ENCODE assay signal across 8 cellular contexts in genomic region chr17:17495448-17496188, GRCh38. TPM values are rescaled to one million over a fixed set of nuclear protein-coding genes. Genes with fewer than 3 reads are reported as not detected.
A peak's percentile ranks its signal among the peaks of the same experiment; 100 is the strongest.
DNase-seq lines count a peak whose midpoint lies in the region; ATAC-seq and TF ChIP-seq lines count a peak whose summit lies in the region.

No MANE protein-coding gene starts in this region.

- H3K9me3 Mint-ChIP-seq in activated CD4-positive, alpha-beta T cell treated with anti-CD3 and anti-CD28 coated beads, Interleukin-2, amount 10 ng/mL, durations not matched to agents 7 days and 5 days = no peaks in the 10 kb centered on the region
- peaks cover 0 to 1% (median 0%) of the 10 kb centered on the region in 11 donors for H3K9me3 Mint-ChIP-seq in naive thymus-derived CD4-positive, alpha-beta T cell

- H3K4me1 ChIP-seq in SK-N-SH (ENCODE audit: control insufficient read depth in 1 of 2, insufficient read depth in 2 of 2, low read depth in 1 of 2, low read length in 1 of 2) (peaks cover 0 to 7% of the 10 kb centered on the region in 2 experiments; a peak in 1 of 4 replicates), uterus (peaks cover 0 to 11% of the 10 kb centered on the region in 2 donors)
- H3K4me1 ChIP-seq in naive thymus-derived CD4-positive, alpha-beta T cell (ENCODE audit: control insufficient read depth in 2 of 2, insufficient read depth in 2 of 2, low read length in 2 of 2) = peaks cover 3 to 11% of the 10 kb centered on the region in 2 donors

- H3K4me3 Mint-ChIP-seq in activated CD4-positive, alpha-beta T cell treated with anti-CD3 and anti-CD28 coated beads, Interleukin-2, amount 10 ng/mL, durations not matched to agents 7 days and 5 days = peak overlapping the region; percentile 65
- H3K4me3 Mint-ChIP-seq in naive thymus-derived CD4-positive, alpha-beta T cell = peak overlapping the region; percentile 77 to 91 (median 86)

- TF ChIP-seq POLR2A in uterus (IDR thresholded peaks at IDR 0.05) = no peak

- no peaks in the 10 kb centered on the region for H3K9me2 ChIP-seq in SK-N-SH

- POLR2A ChIA-PET in SK-N-SH (lab: Yijun Ruan, JAX) = interaction anchor here (0.9 to 2.7 kb wide), 9 partner anchors 19 to 94 kb away, joined by 3 to 14 read pairs (median 6); no protein-coding TSS in a partner anchor
- POLR2A ChIA-PET in activated CD4-positive, alpha-beta T cell treated with anti-CD3 and anti-CD28 coated beads, Interleukin-2, amount 10 ng/mL, durations not matched to agents 7 days and 5 days (lab: Charles Lee) = no interaction called here
- POLR2A ChIA-PET in naive thymus-derived CD4-positive, alpha-beta T cell (lab: Charles Lee) = interaction anchor here (0.7 to 2.2 kb wide), 3 partner anchors 18 to 95 kb away, joined by 3 to 9 read pairs (median 3); partner anchors contain the start of genes MED9 and PEMT

- TF ChIP-seq EP300 in SK-N-SH (IDR thresholded peaks at IDR 0.05; ENCODE audit: borderline replicate concordance in 1 of 2, low read depth in 1 of 2, low read length in 1 of 2) = no peak

- H3K27me3 ChIP-seq in SK-N-SH (ENCODE audit: insufficient read depth) (no peaks in the 10 kb centered on the region), uterus (no peaks in the 10 kb centered on the region)
- H3K27me3 ChIP-seq in naive thymus-derived CD4-positive, alpha-beta T cell (ENCODE audit: control insufficient read depth in 2 of 2, insufficient read depth in 2 of 2, low read length in 2 of 2) = no peaks in the 10 kb centered on the region

- H3K36me3 ChIP-seq in SK-N-SH (replicated peaks in 1 of 2; ENCODE audit: control insufficient read depth in 1 of 2, insufficient read depth in 2 of 2, low read length in 1 of 2) = peaks cover 0 to 21% of the 10 kb centered on the region in 2 experiments
- peaks cover 0 to 18% (median 0%) of the 10 kb centered on the region in 3 experiments for H3K36me3 ChIP-seq in naive thymus-derived CD4-positive, alpha-beta T cell (ENCODE audit: control insufficient read depth in 2 of 3, insufficient read depth in 3 of 3, low read length in 3 of 3)
- H3K36me3 ChIP-seq in uterus = no peaks in the 10 kb centered on the region

- TF ChIP-seq CTCF in SK-N-SH (IDR thresholded peaks at IDR 0.05) = no peak
- no peak for TF ChIP-seq CTCF in uterus (IDR thresholded peaks at IDR 0.05)

- H4K20me1 ChIP-seq in SK-N-SH (ENCODE audit: insufficient read depth) = no peaks in the 10 kb centered on the region

- TF ChIP-seq RAD21 in SK-N-SH (IDR thresholded peaks at IDR 0.05; ENCODE audit: low read length) = no peak

- DNase-seq in SK-N-SH (no peak), uterus (peak in 1 of 2 donors; percentile 48), mucosa of gallbladder (ENCODE audit: low spot score) (no peak)
- DNase-seq in activated CD4-positive, alpha-beta T cell treated with anti-CD3 and anti-CD28 coated beads, Interleukin-2, amount 10 ng/mL, durations not matched to agents 7 days and 5 days = peak; percentile 38
- DNase-seq in naive thymus-derived CD4-positive, alpha-beta T cell = peak in 3 of 9 donors; percentile 13 to 20 (median 19)

- peak overlapping the region; percentile 100 for H3K4me2 ChIP-seq in SK-N-SH

- no peaks in the 10 kb centered on the region for H3K79me2 ChIP-seq in SK-N-SH (ENCODE audit: insufficient read depth)

- intact Hi-C loops in naive thymus-derived CD4-positive, alpha-beta T cell (cut with micrococcal nuclease) = loop anchor here (1.0 to 10.0 kb wide), 9 partner anchors 18 to 542 kb away; partner anchors contain the start of genes ATPAF2 (in 2 of the 2), GID4 (in 2 of the 2), PEMT (in 2 of the 2) and MED9 (in 1 of the 2)
- intact Hi-C loops in uterus (cut with DNase I; ENCODE audit: low total_unique reads) = loop anchor here (10.0 kb wide), 1 partner anchor 99 kb away; the partner anchor contains the start of gene PEMT

- peak overlapping the region; percentile 23; the same call in 1 of the 2 replicates for H3K9ac ChIP-seq in SK-N-SH

- ATAC-seq in SK-N-SH treated with all-trans-retinoic acid at 6 μM for 48 hours = no peak
- peak; percentile 1 for ATAC-seq in esophagus mucosa
- ATAC-seq in naive thymus-derived CD4-positive, alpha-beta T cell = no peak
- no peak for ATAC-seq in HG02588 (IDR thresholded peaks at IDR 0.05; ENCODE audit: unreplicated experiment)

- H3K4me3 ChIP-seq in SK-N-SH (ENCODE audit: low read depth in 2 of 2, low read length in 1 of 2) = peak overlapping the region; percentile 63 to 76
- peak overlapping the region; percentile 61 for H3K4me3 ChIP-seq in naive thymus-derived CD4-positive, alpha-beta T cell (ENCODE audit: low read length)
- peak overlapping the region; percentile 30 to 56 for H3K4me3 ChIP-seq in uterus

- 65% methylated on average over 51 of the region's 77 CpGs for WGBS in SK-N-SH (ENCODE audit: low lambda C conversion rate)

- H3K36me3 Mint-ChIP-seq in activated CD4-positive, alpha-beta T cell treated with anti-CD3 and anti-CD28 coated beads, Interleukin-2, amount 10 ng/mL, durations not matched to agents 7 days and 5 days (ENCODE audit: low read depth) = peaks cover 18% of the 10 kb centered on the region
- H3K36me3 Mint-ChIP-seq in naive thymus-derived CD4-positive, alpha-beta T cell = peaks cover 0 to 10% (median 4%) of the 10 kb centered on the region in 5 donors

- no peak overlapping the region for H3K27ac Mint-ChIP-seq in activated CD4-positive, alpha-beta T cell treated with anti-CD3 and anti-CD28 coated beads, Interleukin-2, amount 10 ng/mL, durations not matched to agents 7 days and 5 days
- H3K27ac Mint-ChIP-seq in naive thymus-derived CD4-positive, alpha-beta T cell = peak overlapping the region in 4 of 9 donors; percentile 29 to 45 (median 36)

- no peaks in the 10 kb centered on the region for H3F3A ChIP-seq in SK-N-SH (replicated peaks; ENCODE audit: insufficient read depth)

- H3K9me3 ChIP-seq in SK-N-SH (no peaks in the 10 kb centered on the region), uterus (no peaks in the 10 kb centered on the region)
- no peaks in the 10 kb centered on the region for H3K9me3 ChIP-seq in naive thymus-derived CD4-positive, alpha-beta T cell (ENCODE audit: control insufficient read depth in 2 of 3, low read length in 3 of 3)

- H3K4me1 Mint-ChIP-seq in activated CD4-positive, alpha-beta T cell treated with anti-CD3 and anti-CD28 coated beads, Interleukin-2, amount 10 ng/mL, durations not matched to agents 7 days and 5 days = peaks cover 13% of the 10 kb centered on the region
- H3K4me1 Mint-ChIP-seq in naive thymus-derived CD4-positive, alpha-beta T cell = peaks cover 12 to 20% (median 14%) of the 10 kb centered on the region in 7 donors

- no peak overlapping the region for H3K27ac ChIP-seq in SK-N-SH (ENCODE audit: low read depth in 2 of 2, low read length in 1 of 2)
- no peak overlapping the region for H3K27ac ChIP-seq in naive thymus-derived CD4-positive, alpha-beta T cell (ENCODE audit: low read depth, low read length)
- peak overlapping the region; percentile 61 to 86 for H3K27ac ChIP-seq in uterus

- CTCF ChIA-PET in SK-N-SH (lab: Yijun Ruan, JAX) = interaction anchor here (0.6 to 6.7 kb wide), 32 partner anchors 11 to 617 kb away, joined by 3 to 185 read pairs (median 8); partner anchors contain the start of gene PEMT
- CTCF ChIA-PET in activated CD4-positive, alpha-beta T cell treated with anti-CD3 and anti-CD28 coated beads, Interleukin-2, amount 10 ng/mL, durations not matched to agents 7 days and 5 days (lab: Charles Lee) = interaction anchor here (0.6 to 2.9 kb wide), 18 partner anchors 11 to 301 kb away, joined by 3 to 35 read pairs (median 6); partner anchors contain the start of gene PEMT
- CTCF ChIA-PET in naive thymus-derived CD4-positive, alpha-beta T cell (lab: Charles Lee) = interaction anchor here (1.5 to 3.1 kb wide), 5 partner anchors 101 to 152 kb away, joined by 3 to 39 read pairs (median 8); no protein-coding TSS in a partner anchor

- peaks cover 20% of the 10 kb centered on the region for H3K27me3 Mint-ChIP-seq in activated CD4-positive, alpha-beta T cell treated with anti-CD3 and anti-CD28 coated beads, Interleukin-2, amount 10 ng/mL, durations not matched to agents 7 days and 5 days
- peaks cover 4 to 24% (median 6%) of the 10 kb centered on the region in 5 donors for H3K27me3 Mint-ChIP-seq in naive thymus-derived CD4-positive, alpha-beta T cell

- peak overlapping the region; percentile 56; the same call in 1 of the 2 replicates for H2AFZ ChIP-seq in SK-N-SH (ENCODE audit: low read depth)

TF ChIP-seq in SK-N-SH, 30 proteins besides CTCF, POLR2A, EP300 and RAD21 (continues in another document):
- no peak for TF ChIP-seq FOSL2 (IDR thresholded peaks at IDR 0.05; ENCODE audit: borderline replicate concordance, low read depth)
- TF ChIP-seq GATA2 (CRISPR knock-in tag; IDR thresholded peaks at IDR 0.05) = no peak
- TF ChIP-seq NFIC (IDR thresholded peaks at IDR 0.05; ENCODE audit: borderline replicate concordance) = no peak
- TF ChIP-seq SMC3 (IDR thresholded peaks at IDR 0.05; ENCODE audit: low read depth, low read length) = no peak

TF ChIP-seq in SK-N-SH treated with all-trans-retinoic acid at 6 μM for 48 hours, 23 proteins besides CTCF, POLR2A, EP300 and RAD21 (continues in another document):
- TF ChIP-seq ZFP3 (CRISPR knock-in tag; IDR thresholded peaks at IDR 0.05) = no peak
- no peak for TF ChIP-seq TCF4 (CRISPR knock-in tag; IDR thresholded peaks at IDR 0.05; ENCODE audit: borderline replicate concordance)

RNA-seq across cellular contexts. Expression of gene RASD1, which starts 0.6 kb away (rescaled TPM):
- polyA plus RNA-seq in SK-N-SH (2012; rRNA removed) = 0.26 and 0.43 TPM in 2 replicates
- 0.05 and 0.28 TPM in 2 replicates for polyA plus RNA-seq in SK-N-SH (2012; cell fraction: cytosol; rRNA removed)
- polyA plus RNA-seq in SK-N-SH (2012; cell fraction: nucleus; rRNA removed) = 0.87 and 0.94 TPM in 2 replicates
- total RNA-seq in activated CD4-positive, alpha-beta T cell treated with anti-CD3 and anti-CD28 coated beads, Interleukin-2, amount 10 ng/mL, durations not matched to agents 7 days and 5 days = under 1 TPM; 0.29 to 0.42 TPM
- 0.60 TPM for total RNA-seq in esophagus mucosa
- total RNA-seq in naive thymus-derived CD4-positive, alpha-beta T cell = 1 to 10 TPM in 3 of 5 experiments, under 1 TPM in 2; 0.35 to 2.5 (median 1.0) TPM
- polyA plus RNA-seq in naive thymus-derived CD4-positive, alpha-beta T cell = not detected
- 10 to 100 TPM in 1 of 4 donors, 1 to 10 TPM in 2, under 1 TPM in 1; 0.59 to 12.7 (median 7.4) TPM for total RNA-seq in uterus
- 4.6 TPM for total RNA-seq in mucosa of gallbladder

RNA-seq across cellular contexts. Expression of gene MED9, which starts 18.8 kb away (rescaled TPM):
- 9.7 and 10.1 TPM in 2 replicates for polyA plus RNA-seq in SK-N-SH (2012; rRNA removed)
- polyA plus RNA-seq in SK-N-SH (2012; cell fraction: cytosol; rRNA removed) = 7.4 and 9.3 TPM in 2 replicates
- polyA plus RNA-seq in SK-N-SH (2012; cell fraction: nucleus; rRNA removed) = 7.9 and 10.5 TPM in 2 replicates
- 10 to 100 TPM; 14.3 to 14.6 TPM for total RNA-seq in activated CD4-positive, alpha-beta T cell treated with anti-CD3 and anti-CD28 coated beads, Interleukin-2, amount 10 ng/mL, durations not matched to agents 7 days and 5 days
- total RNA-seq in esophagus mucosa = 6.5 TPM
- total RNA-seq in naive thymus-derived CD4-positive, alpha-beta T cell = 10 to 100 TPM; 14.0 to 24.1 (median 17.2) TPM
- polyA plus RNA-seq in naive thymus-derived CD4-positive, alpha-beta T cell = 10 to 100 TPM; 16.8 to 19.9 TPM
- total RNA-seq in uterus = 10 to 100 TPM in 3 of 4 donors, 1 to 10 TPM in 1; 3.2 to 17.4 (median 13.4) TPM
- total RNA-seq in mucosa of gallbladder = 13.9 TPM

Comparison
In these comparisons a context has a peak if more than half of its experiments do, and no peak if none do; other contexts are left out.
1. H3K27ac ChIP-seq: peak in uterus (2 of 2); none in SK-N-SH (0 of 2) and naive thymus-derived CD4-positive, alpha-beta T cell (single experiment).
2. Peak in every context shown above with its lines, with median percentiles within 50 percentile points of each other: H3K4me3 ChIP-seq.